9 cellular contexts compared by ENCODE assay signal in the genomic region with DNA sequence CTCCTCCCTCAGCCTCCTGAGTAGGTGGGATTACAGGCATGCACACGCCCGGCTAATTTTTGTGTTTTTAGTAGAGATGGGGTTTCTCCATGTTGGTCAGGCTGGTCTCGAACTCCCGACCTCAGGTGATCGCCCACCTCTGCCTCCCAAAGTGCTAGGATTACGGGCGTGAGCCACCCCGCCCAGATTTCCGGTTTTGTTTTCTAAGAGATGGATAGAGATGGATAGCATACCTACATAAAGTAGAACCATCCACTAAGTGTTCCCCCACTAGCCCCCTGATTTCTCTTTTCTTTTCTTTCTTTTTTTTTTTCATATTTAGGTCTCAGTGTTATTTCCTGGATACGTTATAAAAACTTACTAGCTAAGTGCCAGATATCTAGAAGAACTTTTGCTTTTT. TPM values are rescaled to one million over a fixed set of nuclear protein-coding genes. Genes with fewer than 3 reads are reported as not detected.
DNase-seq lines count a peak whose midpoint lies in the region; ATAC-seq and TF ChIP-seq lines count a peak whose summit lies in the region.
"Had no signal": no experiment of that assay in that cellular context is flagged by ENCODE, and none has a peak within 500 bp of the region (broad histone marks: within the 10 kb centered on the region; RNA-seq: fewer than 3 reads in every experiment).

No MANE protein-coding gene starts in this region.

- no TSS peak for BruUV-seq in Panc1 (replicated peaks; lab: Mats Ljungman, UMichigan)

- no peak overlapping the region for H4K91ac ChIP-seq in trophoblast cell (ENCODE audit: low read depth, low read length)

- TF ChIP-seq CTCF in DND-41 (IDR thresholded peaks at IDR 0.05; ENCODE audit: borderline replicate concordance, extremely low read depth, low read length, poor library complexity, severe bottlenecking) (no peak), Panc1 (IDR thresholded peaks at IDR 0.05) (no peak), epithelial cell of esophagus (IDR thresholded peaks at IDR 0.05; ENCODE audit: insufficient read depth, low read depth, low read length, missing control alignments) (no peak)

- no peak overlapping the region for H4K12ac ChIP-seq in trophoblast cell (ENCODE audit: low read depth, low read length)

- CTCF ChIA-PET in Panc1 (lab: Charles Lee) = no interaction called here

- H2AFZ ChIP-seq in DND-41 (ENCODE audit: low read depth, low read length) (no peak overlapping the region), trophoblast cell (ENCODE audit: insufficient read depth, low read length, poor library complexity) (no peak overlapping the region)

- ATAC-seq in DND-41 (ENCODE audit: insufficient read depth, low read depth) (no peak), Panc1 (no peak), HG03045 (IDR thresholded peaks at IDR 0.05; ENCODE audit: unreplicated experiment) (no peak)

- no peak overlapping the region for H2BK5ac ChIP-seq in trophoblast cell (ENCODE audit: low read depth, low read length, poor library complexity)

- H2BK120ac ChIP-seq in trophoblast cell (ENCODE audit: insufficient read depth, low read length, poor library complexity) = no peak overlapping the region

- in situ Hi-C loops in Panc1 (cut with HindIII; ENCODE audit: low pct_unique_long_range_greater_than_20kb, low sequenced_read_pairs) = no loop called here

- H3K36me3 ChIP-seq in DND-41 (ENCODE audit: insufficient read depth, low read length) = peaks cover 15% of the 10 kb centered on the region; the same call in 1 of the 2 replicates
- H3K36me3 ChIP-seq in Panc1 (ENCODE audit: control insufficient read depth, insufficient read depth, low read length) = no peaks in the 10 kb centered on the region; the same call in 1 of the 2 replicates
- peaks cover 7 to 12% of the 10 kb centered on the region in 2 experiments for H3K36me3 ChIP-seq in trophoblast cell (ENCODE audit: control insufficient read depth in 1 of 2, insufficient read depth in 2 of 2, low read length in 2 of 2)

- intact Hi-C loops in Panc1 (cut with micrococcal nuclease; ENCODE audit: unreplicated experiment) = loop anchor here (10.0 kb wide), 1 partner anchor 49 kb away; no protein-coding TSS in a partner anchor

- H3K4ac ChIP-seq in trophoblast cell (ENCODE audit: low read depth, low read length) = peak overlapping the region; percentile 93

- no peak overlapping the region for H3K18ac ChIP-seq in trophoblast cell (ENCODE audit: low read length)

- DNase-seq in DND-41 (peak; percentile 26), Panc1 (ENCODE audit: low read depth, low spot score) (no peak), epithelial cell of esophagus (ENCODE audit: low read depth) (peak; percentile 17), trophoblast cell (peak in 1 of 2 donors; percentile 54), HCEC 1CT (no peak), NCI-H345 treated with DMSO at 0.1 percent for 48 hours (lab: John Stamatoyannopoulos, UW; ENCODE audit: unreplicated experiment) (no peak)
- DNase-seq in stimulated activated CD4-positive, alpha-beta T cell treated with anti-CD3 and anti-CD28 coated beads, Interleukin-2, amount 100 ng/mL, for 24 hours = no peak
- DNase-seq: amygdala had no signal

- H3K27me3 ChIP-seq in DND-41 (ENCODE audit: insufficient read depth, low read length, poor library complexity) (no peaks in the 10 kb centered on the region), Panc1 (ENCODE audit: control insufficient read depth, insufficient read depth, low read length) (no peaks in the 10 kb centered on the region), trophoblast cell (ENCODE audit: insufficient read depth, low read length) (no peaks in the 10 kb centered on the region)

- no peak overlapping the region for H4K8ac ChIP-seq in trophoblast cell (ENCODE audit: low read depth, low read length)

- H2AK5ac ChIP-seq in trophoblast cell (ENCODE audit: low read length) = no peak overlapping the region

- no peak overlapping the region for H3K23ac ChIP-seq in trophoblast cell (ENCODE audit: low read length)

- H3K79me1 ChIP-seq in trophoblast cell (ENCODE audit: low read length) = peaks cover 12% of the 10 kb centered on the region

- H3K14ac ChIP-seq in trophoblast cell (ENCODE audit: low read length) = no peak overlapping the region

- peak overlapping the region; percentile 98; the same call in 1 of the 2 replicates for H3K27ac ChIP-seq in DND-41 (ENCODE audit: low read length)
- peak overlapping the region; percentile 95 for H3K27ac ChIP-seq in Panc1 (ENCODE audit: low read length)
- no peak overlapping the region for H3K27ac ChIP-seq in trophoblast cell (ENCODE audit: low read depth, low read length)

- H3K9ac ChIP-seq in DND-41 (ENCODE audit: low read depth, low read length) (peak overlapping the region; percentile 95), trophoblast cell (ENCODE audit: low read length) (no peak overlapping the region)

- H4K20me1 ChIP-seq in DND-41 (ENCODE audit: insufficient read depth, low read length) = peaks cover 40% of the 10 kb centered on the region

- H2BK12ac ChIP-seq in trophoblast cell (ENCODE audit: low read length) = no peak overlapping the region

- H3K4me3 ChIP-seq in DND-41 (ENCODE audit: low read depth in 1 of 2, low read length in 2 of 2) (peak overlapping the region; percentile 78 to 82), Panc1 (ENCODE audit: low read depth in 2 of 2, low read length in 2 of 2) (peak overlapping the region; percentile 87 to 91), epithelial cell of esophagus (ENCODE audit: low read length) (peak overlapping the region; percentile 98), trophoblast cell (ENCODE audit: low read depth, low read length) (no peak overlapping the region)

- H3K4me1 ChIP-seq in DND-41 (ENCODE audit: insufficient read depth, low read length) = peaks cover 47% of the 10 kb centered on the region
- H3K4me1 ChIP-seq in Panc1 (ENCODE audit: control insufficient read depth, insufficient read depth, low read length) = peaks cover 19% of the 10 kb centered on the region
- peaks cover 10 to 12% of the 10 kb centered on the region in 2 experiments for H3K4me1 ChIP-seq in trophoblast cell (ENCODE audit: control insufficient read depth in 1 of 2, insufficient read depth in 2 of 2, low read length in 2 of 2)

- POLR2A ChIA-PET in Panc1 (lab: Charles Lee) = interaction anchor here (0.6 kb wide), 1 partner anchor 40 kb away, joined by 3 read pairs; no protein-coding TSS in a partner anchor

- WGBS in trophoblast cell (ENCODE audit: extremely low coverage, insufficient coverage, insufficient read length) = no CpG with 5 or more reads among the region's 10 CpGs

- peaks cover 70% of the 10 kb centered on the region for H3K79me2 ChIP-seq in DND-41 (ENCODE audit: insufficient read depth, low read length)
- H3K79me2 ChIP-seq in trophoblast cell (ENCODE audit: control insufficient read depth, insufficient read depth, low read length, poor library complexity) = peaks cover 31% of the 10 kb centered on the region

- H3K9me3 ChIP-seq in DND-41 (ENCODE audit: insufficient read depth, low read length, severe bottlenecking) (no peaks in the 10 kb centered on the region), Panc1 (ENCODE audit: control insufficient read depth, insufficient read depth, low read depth, low read length) (no peaks in the 10 kb centered on the region), trophoblast cell (ENCODE audit: insufficient read depth, low read depth, low read length) (no peaks in the 10 kb centered on the region)

- H3K4me2 ChIP-seq in DND-41 (ENCODE audit: insufficient read depth, low read length) (peak overlapping the region; percentile 71), trophoblast cell (ENCODE audit: low read length) (peak overlapping the region; percentile 18)

RNA-seq across cellular contexts. Expression of gene WSB1, which starts 2.0 kb away (rescaled TPM):
- total RNA-seq in Panc1 (2021; ENCODE audit: unreplicated experiment) = 114 TPM
- polyA plus RNA-seq in Panc1 (2012; ENCODE audit: insufficient read length) = 50.3 TPM
- polyA plus RNA-seq in trophoblast cell (2013) = 193 and 206 TPM in 2 replicates

Comparison
In these comparisons a context has a peak if more than half of its experiments do, and no peak if none do; other contexts are left out.
1. DNase-seq: peak in DND-41 (single experiment) and epithelial cell of esophagus (single experiment); none in Panc1 (single experiment), stimulated activated CD4-positive, alpha-beta T cell treated with anti-CD3 and anti-CD28 coated beads, Interleukin-2, amount 100 ng/mL, for 24 hours (0 of 2), HCEC 1CT (single experiment) and NCI-H345 treated with DMSO at 0.1 percent for 48 hours (single experiment).